Comparison of ENCODE assay signal across 8 cellular contexts in the genomic region with DNA sequence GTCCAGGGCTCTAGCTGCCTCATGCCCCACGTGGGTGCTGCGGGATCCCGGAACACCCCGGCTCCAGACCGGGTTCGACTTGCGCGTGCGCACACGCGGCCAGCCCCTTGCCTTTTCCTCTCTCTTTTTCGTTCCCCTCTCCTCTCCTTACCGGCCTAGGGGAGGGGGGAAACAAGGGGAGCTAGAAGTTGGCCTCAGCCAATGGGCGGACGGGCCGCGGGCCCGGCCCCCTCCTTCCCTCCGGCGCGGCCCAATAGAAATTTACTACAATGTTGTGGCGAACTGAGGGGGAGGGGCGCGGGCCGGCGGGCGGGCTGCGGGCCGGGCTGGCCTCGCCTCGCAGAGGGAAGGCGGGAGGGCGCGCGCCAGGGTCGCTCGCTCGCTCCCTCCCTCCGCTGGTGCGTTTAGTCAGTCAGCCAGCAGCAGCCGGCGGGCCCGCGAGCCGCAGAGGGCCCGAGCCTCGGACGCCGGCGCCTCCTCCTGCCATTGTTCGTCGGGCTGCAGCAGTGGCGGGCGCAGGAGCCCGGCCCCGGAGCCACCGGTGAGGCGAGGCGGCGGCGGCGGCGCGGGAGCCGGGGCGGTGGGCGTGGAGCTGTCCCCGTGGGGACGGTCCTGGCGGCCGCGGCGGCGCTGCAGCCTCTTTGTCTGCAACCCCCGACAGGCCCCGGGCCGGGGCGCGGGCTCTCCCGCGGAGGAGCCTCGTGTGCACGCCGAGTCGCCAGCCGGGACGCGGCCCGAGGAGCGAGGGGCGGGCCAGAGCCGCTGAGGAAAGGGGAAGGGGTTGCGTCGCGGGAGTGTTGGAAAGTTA. TPM values are rescaled to one million over a fixed set of nuclear protein-coding genes. Genes with fewer than 3 reads are reported as not detected.
A peak's percentile ranks its signal among the peaks of the same experiment; 100 is the strongest.
DNase-seq lines count a peak whose midpoint lies in the region; TF ChIP-seq lines count a peak whose summit lies in the region.

A gene (plus strand): TSS at position 342 of the 808 bp plus-strand sequence. CDS start 72,869 bp downstream, outside the sequence.

- H3K4me2 ChIP-seq in DOHH2 (ENCODE audit: low read length): peak within 1 kb of the TSS; percentile 82
- H3K4me2 ChIP-seq in neural cell (ENCODE audit: low read length): peak within 1 kb of the TSS; percentile 92

- peak; percentile 37 for TF ChIP-seq EP300 in neural cell (conservative IDR thresholded peaks at IDR 0.05; ENCODE audit: poor library complexity, severe bottlenecking)

- H3K9me3 Mint-ChIP-seq in stimulated activated naive CD8-positive, alpha-beta T cell treated with anti-CD3 and anti-CD28 coated beads, Interleukin-15, Interleukin-2, amounts not matched to agents 100 ng/mL and 50 ng/mL, for 24 hours: no peaks in the 10 kb centered on the region

- peak within 1 kb of the TSS; percentile 86 for H3K9ac ChIP-seq in neural cell (ENCODE audit: low read length)

- H3K27ac Mint-ChIP-seq in stimulated activated naive CD8-positive, alpha-beta T cell treated with anti-CD3 and anti-CD28 coated beads, Interleukin-15, Interleukin-2, amounts not matched to agents 100 ng/mL and 50 ng/mL, for 24 hours: peak within 1 kb of the TSS; percentile 95

- H3K4me3 Mint-ChIP-seq in stimulated activated naive CD8-positive, alpha-beta T cell treated with anti-CD3 and anti-CD28 coated beads, Interleukin-15, Interleukin-2, amounts not matched to agents 100 ng/mL and 50 ng/mL, for 24 hours: peak within 1 kb of the TSS; percentile 95

- H3K79me2 ChIP-seq in DOHH2 (ENCODE audit: control insufficient read depth, low read length) (peaks cover 57% of the 10 kb centered on the region), neural cell (replicated peaks; ENCODE audit: insufficient read depth, low read length) (peaks cover 38% of the 10 kb centered on the region)

- H3K36me3 ChIP-seq in DOHH2 (ENCODE audit: control insufficient read depth, low read length): no peaks in the 10 kb centered on the region
- no peaks in the 10 kb centered on the region for H3K36me3 ChIP-seq in H7 (replicated peaks; ENCODE audit: control insufficient read depth, insufficient read depth, low read length)
- H3K36me3 ChIP-seq in MG63: no peaks in the 10 kb centered on the region
- no peaks in the 10 kb centered on the region for H3K36me3 ChIP-seq in neural cell (ENCODE audit: insufficient read depth, low read length)

- H3F3A ChIP-seq in DOHH2 (ENCODE audit: control insufficient read depth, insufficient read depth) (peaks cover 6% of the 10 kb centered on the region; the same call in 1 of the 2 replicates), neural cell (ENCODE audit: insufficient read depth, low read length, poor library complexity, severe bottlenecking) (no peaks in the 10 kb centered on the region)

- peak within 1 kb of the TSS; percentile 75 for H3K4me3 ChIP-seq in DOHH2 (ENCODE audit: low read length)
- H3K4me3 ChIP-seq in H7 (ENCODE audit: insufficient read depth, low read depth, low read length): peak within 1 kb of the TSS; percentile 82
- H3K4me3 ChIP-seq in MG63: peak within 1 kb of the TSS; percentile 39
- H3K4me3 ChIP-seq in foreskin fibroblast (ENCODE audit: low read depth in 1 of 2, low read length in 2 of 2): peak within 1 kb of the TSS; percentile 51 to 63
- H3K4me3 ChIP-seq in neural cell (ENCODE audit: low read length): peak within 1 kb of the TSS; percentile 74

- DNase-seq in H7: peak; percentile 99
- peak; percentile 93 for DNase-seq in MG63
- DNase-seq in activated effector memory CD4-positive, alpha-beta T cell treated with Interleukin-2 at 50 U/mL for 16 hours: peak; percentile 87
- DNase-seq in foreskin fibroblast: peak; percentile 74 to 94

- peak; percentile 26 for TF ChIP-seq RAD21 in neural cell (conservative IDR thresholded peaks at IDR 0.05)

- H3K4me1 ChIP-seq in DOHH2 (ENCODE audit: control insufficient read depth, low read length): peaks cover 18% of the 10 kb centered on the region

- H3K9me3 ChIP-seq in DOHH2 (ENCODE audit: control insufficient read depth, insufficient read depth, low read length) (no peaks in the 10 kb centered on the region), MG63 (no peaks in the 10 kb centered on the region), neural cell (ENCODE audit: low read length) (no peaks in the 10 kb centered on the region)

- TF ChIP-seq POLR2A in Raji (IDR thresholded peaks at IDR 0.05; ENCODE audit: insufficient read depth, low read depth, low read length): peak; percentile 77

- H3K9me2 ChIP-seq in DOHH2 (replicated peaks; ENCODE audit: control insufficient read depth, low read length) (no peaks in the 10 kb centered on the region), neural cell (ENCODE audit: insufficient read depth, low read length) (no peaks in the 10 kb centered on the region)

- H3K27me3 ChIP-seq in DOHH2 (ENCODE audit: control insufficient read depth, low read length) (no peaks in the 10 kb centered on the region), H7 (ENCODE audit: control insufficient read depth, insufficient read depth, low read length) (no peaks in the 10 kb centered on the region), MG63 (no peaks in the 10 kb centered on the region), neural cell (ENCODE audit: insufficient read depth, low read depth, low read length) (no peaks in the 10 kb centered on the region)

- H3K27ac ChIP-seq in DOHH2 (ENCODE audit: low read depth, low read length) (peak within 1 kb of the TSS; percentile 27), neural cell (ENCODE audit: low read length) (peak within 1 kb of the TSS; percentile 83)

- TF ChIP-seq CTCF in DOHH2 (IDR thresholded peaks at IDR 0.05; ENCODE audit: low read depth, low read length, poor library complexity, severe bottlenecking) (no peak), foreskin fibroblast (IDR thresholded peaks at IDR 0.05; ENCODE audit: low read depth, low read length) (no peak), neural cell (IDR thresholded peaks at IDR 0.05; ENCODE audit: poor library complexity, severe bottlenecking) (peak; percentile 26)

- no peaks in the 10 kb centered on the region for H3K27me3 Mint-ChIP-seq in stimulated activated naive CD8-positive, alpha-beta T cell treated with anti-CD3 and anti-CD28 coated beads, Interleukin-15, Interleukin-2, amounts not matched to agents 100 ng/mL and 50 ng/mL, for 24 hours

- peaks cover 55% of the 10 kb centered on the region for H3K4me1 Mint-ChIP-seq in stimulated activated naive CD8-positive, alpha-beta T cell treated with anti-CD3 and anti-CD28 coated beads, Interleukin-15, Interleukin-2, amounts not matched to agents 100 ng/mL and 50 ng/mL, for 24 hours (ENCODE audit: low read depth)

- H3K36me3 Mint-ChIP-seq in stimulated activated naive CD8-positive, alpha-beta T cell treated with anti-CD3 and anti-CD28 coated beads, Interleukin-15, Interleukin-2, amounts not matched to agents 100 ng/mL and 50 ng/mL, for 24 hours (ENCODE audit: low read depth): peaks cover 5% of the 10 kb centered on the region

- peak within 1 kb of the TSS; percentile 19 for H2AFZ ChIP-seq in neural cell (ENCODE audit: low read depth, low read length)

- 0 out of 2 replicates have a peak, but pooled peaks cover 8% of the 10 kb centered on the region for H4K20me1 ChIP-seq in DOHH2 (ENCODE audit: control insufficient read depth, insufficient read depth, low read depth, low read length)
- no peaks in the 10 kb centered on the region for H4K20me1 ChIP-seq in neural cell (ENCODE audit: insufficient read depth)

TF ChIP-seq in neural cell, 6 proteins besides CTCF, POLR2A, EP300 and RAD21:
- TF ChIP-seq MXI1 (conservative IDR thresholded peaks at IDR 0.05; ENCODE audit: poor library complexity, severe bottlenecking) (peak; percentile 58), EZH2 (IDR thresholded peaks at IDR 0.05; ENCODE audit: borderline replicate concordance, insufficient read depth, low read length, poor library complexity, severe bottlenecking) (no peak), SMC3 (conservative IDR thresholded peaks at IDR 0.05; ENCODE audit: poor library complexity) (peak; percentile 10), POLR2AphosphoS5 (IDR thresholded peaks at IDR 0.05) (peak; percentile 91), TAF1 (IDR thresholded peaks at IDR 0.05; ENCODE audit: low read depth) (peak; percentile 54)
- TF ChIP-seq, protein P1, sequence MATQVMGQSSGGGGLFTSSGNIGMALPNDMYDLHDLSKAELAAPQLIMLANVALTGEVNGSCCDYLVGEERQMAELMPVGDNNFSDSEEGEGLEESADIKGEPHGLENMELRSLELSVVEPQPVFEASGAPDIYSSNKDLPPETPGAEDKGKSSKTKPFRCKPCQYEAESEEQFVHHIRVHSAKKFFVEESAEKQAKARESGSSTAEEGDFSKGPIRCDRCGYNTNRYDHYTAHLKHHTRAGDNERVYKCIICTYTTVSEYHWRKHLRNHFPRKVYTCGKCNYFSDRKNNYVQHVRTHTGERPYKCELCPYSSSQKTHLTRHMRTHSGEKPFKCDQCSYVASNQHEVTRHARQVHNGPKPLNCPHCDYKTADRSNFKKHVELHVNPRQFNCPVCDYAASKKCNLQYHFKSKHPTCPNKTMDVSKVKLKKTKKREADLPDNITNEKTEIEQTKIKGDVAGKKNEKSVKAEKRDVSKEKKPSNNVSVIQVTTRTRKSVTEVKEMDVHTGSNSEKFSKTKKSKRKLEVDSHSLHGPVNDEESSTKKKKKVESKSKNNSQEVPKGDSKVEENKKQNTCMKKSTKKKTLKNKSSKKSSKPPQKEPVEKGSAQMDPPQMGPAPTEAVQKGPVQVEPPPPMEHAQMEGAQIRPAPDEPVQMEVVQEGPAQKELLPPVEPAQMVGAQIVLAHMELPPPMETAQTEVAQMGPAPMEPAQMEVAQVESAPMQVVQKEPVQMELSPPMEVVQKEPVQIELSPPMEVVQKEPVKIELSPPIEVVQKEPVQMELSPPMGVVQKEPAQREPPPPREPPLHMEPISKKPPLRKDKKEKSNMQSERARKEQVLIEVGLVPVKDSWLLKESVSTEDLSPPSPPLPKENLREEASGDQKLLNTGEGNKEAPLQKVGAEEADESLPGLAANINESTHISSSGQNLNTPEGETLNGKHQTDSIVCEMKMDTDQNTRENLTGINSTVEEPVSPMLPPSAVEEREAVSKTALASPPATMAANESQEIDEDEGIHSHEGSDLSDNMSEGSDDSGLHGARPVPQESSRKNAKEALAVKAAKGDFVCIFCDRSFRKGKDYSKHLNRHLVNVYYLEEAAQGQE (IDR thresholded peaks at IDR 0.05; ENCODE audit: borderline replicate concordance): peak; percentile 19

RNA-seq across cellular contexts. Expression of the gene that starts here (rescaled TPM):
- total RNA-seq in H7 (2014; rRNA removed; shearing (Covaris generic)): 58.7 and 79.7 TPM in 2 replicates
- 4.5 and 4.6 TPM in 2 replicates for total RNA-seq in MG63 (2014; rRNA removed; shearing (Covaris generic); ENCODE audit: low replicate concordance)
- polyA plus RNA-seq in neural cell: 62.0 and 65.2 TPM in 2 replicates
- 130 and 156 TPM in 2 replicates for polyA minus RNA-seq in neural cell

Comparison
In these comparisons a context has a peak if more than half of its experiments do, and no peak if none do; other contexts are left out.
1. Peak in every context shown above with its lines: DNase-seq, H3K4me3 ChIP-seq and H3K27ac ChIP-seq.
2. RNA of the gene that starts here (total RNA-seq): 58.7 to 79.7 TPM in H7; 4.5 to 4.6 TPM in MG63; every median in the first group is over 10 times any median in the second.